ENCODE assay signal across 22 cellular contexts in the genomic region with DNA sequence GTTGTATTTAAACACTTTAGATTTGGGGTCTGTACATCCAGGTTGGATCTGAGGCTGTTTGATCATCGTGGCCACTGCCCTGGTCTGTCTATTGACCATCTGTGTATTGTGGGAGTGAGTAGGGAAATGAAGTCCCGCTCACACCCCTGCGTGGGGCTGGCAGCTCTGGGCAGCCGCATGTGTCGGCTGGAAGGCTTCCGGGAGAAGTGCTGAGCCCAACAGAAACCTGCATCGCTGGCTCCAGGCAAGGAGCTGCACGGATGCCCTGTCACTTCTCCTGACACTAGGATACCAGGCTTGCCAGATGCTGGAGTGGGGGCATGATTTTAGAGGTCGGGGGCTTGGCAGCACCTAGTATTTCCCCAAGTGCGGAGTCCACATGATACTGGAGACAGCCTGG.
"Had no signal": no experiment of that assay in that cellular context is flagged by ENCODE, and none has a peak within 500 bp of the region (broad histone marks: within the 10 kb centered on the region; RNA-seq: fewer than 3 reads in every experiment).

No MANE protein-coding gene starts in this region.

- DNase-seq: colonic mucosa; effector CD8-positive, alpha-beta T cell; gastrocnemius medialis; heart left ventricle; kidney; natural killer cell; pancreas; stimulated activated CD4-positive, alpha-beta T cell treated with anti-CD3 and anti-CD28 coated beads, Interleukin-12 subunit alpha, Interleukin-12 subunit beta, amount 100 ng/mL, for 4 hours; stimulated activated CD4-positive, alpha-beta T cell treated with anti-CD3 and anti-CD28 coated beads, Interleukin-1b, Interleukin-23, amount 100 ng/mL, for 48 hours; stimulated activated CD4-positive, alpha-beta T cell treated with anti-CD3 and anti-CD28 coated beads, Interleukin-4, amount 100 ng/mL, for 1 hour; stimulated activated CD8-positive, alpha-beta memory T cell treated with anti-CD3 and anti-CD28 coated beads, Interleukin-4, amount 100 ng/mL, for 48 hours; stimulated activated naive CD4-positive, alpha-beta T cell; stimulated activated naive CD8-positive, alpha-beta T cell treated with anti-CD3 and anti-CD28 coated beads, Interleukin-15, amount 100 ng/mL, for 72 hours; tibial artery had no signal

- H3K79me2 ChIP-seq: hepatocyte had no signal

- H3K4me3 ChIP-seq: colonic mucosa, gastrocnemius medialis, heart left ventricle, hepatocyte, lung, pancreas, smooth muscle cell, tibial artery had no signal

- H3K9me3 ChIP-seq: colonic mucosa, gastrocnemius medialis, neutrophil, pancreas had no signal

- H3K27ac ChIP-seq: colonic mucosa, epithelial cell of prostate, gastrocnemius medialis, heart left ventricle, hepatocyte, neutrophil, pancreas, tibial artery had no signal

- H3K36me3 ChIP-seq: colonic mucosa, gastrocnemius medialis, heart left ventricle, neutrophil, pancreas, tibial artery had no signal

- ATAC-seq: esophagus mucosa; gastrocnemius medialis; heart left ventricle; left lobe of liver; natural killer cell; pancreas; sciatic nerve; stimulated activated naive CD8-positive, alpha-beta T cell treated with anti-CD3 and anti-CD28 coated beads, Interleukin-15, amount 100 ng/mL, for 72 hours had no signal

- H3K27me3 ChIP-seq: colonic mucosa, hepatocyte, neutrophil, pancreas had no signal

- H3K4me2 ChIP-seq: hepatocyte, smooth muscle cell had no signal

- H3K4me1 ChIP-seq: colonic mucosa, gastrocnemius medialis, heart left ventricle, pancreas had no signal

- H2AFZ ChIP-seq: hepatocyte had no signal
